In genomic region chr1:228791782-228792181, GRCh38 we compare ENCODE assay signal across 31 cellular contexts.
"Had no signal": no experiment of that assay in that cellular context is flagged by ENCODE, and none has a peak within 500 bp of the region (broad histone marks: within the 10 kb centered on the region; RNA-seq: fewer than 3 reads in every experiment).

No MANE protein-coding gene starts in this region.

- H3K4me1 Mint-ChIP-seq: activated B cell treated with CpG ODN at 0.5 μM for 24 hours had no signal

- H3K4me1 ChIP-seq: foreskin keratinocyte, gastroesophageal sphincter had no signal

- H3K27me3 Mint-ChIP-seq: activated B cell treated with CpG ODN at 0.5 μM for 24 hours; activated CD8-positive, alpha-beta T cell treated with anti-CD3 and anti-CD28 coated beads for 36 hours; activated naive CD4-positive, alpha-beta T cell treated with anti-CD3 and anti-CD28 coated beads, Interleukin-2, amount 50 U/mL, for 24 hours; activated T-helper 17 cell treated with anti-CD3 and anti-CD28 coated beads, Interleukin-2, amount 50 U/mL, for 72 hours; central memory CD8-positive, alpha-beta T cell; dendritic cell treated with granulocyte-macrophage colony-stimulating factor and Interleukin-4, amounts not matched to agents 40 ng/mL and 50 ng/mL, for 4 days; effector memory CD8-positive, alpha-beta T cell; T-helper 17 cell had no signal

- H3K9me3 Mint-ChIP-seq: activated B cell treated with CpG ODN at 0.5 μM for 24 hours; activated CD8-positive, alpha-beta T cell treated with anti-CD3 and anti-CD28 coated beads for 36 hours; activated naive CD4-positive, alpha-beta T cell treated with anti-CD3 and anti-CD28 coated beads for 36 hours; activated naive CD4-positive, alpha-beta T cell treated with anti-CD3 and anti-CD28 coated beads, Interleukin-2, amount 50 U/mL, for 24 hours; activated T-cell treated with anti-CD3 and anti-CD28 coated beads, Interleukin-2, amount 50 U/mL, for 4 hours; central memory CD8-positive, alpha-beta T cell; effector memory CD8-positive, alpha-beta T cell; T-helper 2 cell treated with Interferon-gamma antibody and Interleukin-4, amounts not matched to agents 5 μg/mL and 100 μg/mL, for 36 hours had no signal

- H3K4me3 ChIP-seq: coronary artery, esophagus muscularis mucosa, gastroesophageal sphincter, heart right ventricle had no signal

- H3K36me3 ChIP-seq: brain microvascular endothelial cell, esophagus muscularis mucosa, gastroesophageal sphincter, heart right ventricle, WERI-Rb-1 had no signal

- H3K27me3 ChIP-seq: brain microvascular endothelial cell, esophagus muscularis mucosa, gastroesophageal sphincter had no signal

- ATAC-seq: activated CD4-positive, CD25-positive, alpha-beta regulatory T cell treated with anti-CD3 and anti-CD28 coated beads, Interleukin-2, amount 50 U/mL, for 24 hours; activated CD8-positive, alpha-beta T cell treated with anti-CD3 and anti-CD28 coated beads for 36 hours; activated T-cell treated with anti-CD3 and anti-CD28 coated beads, Interleukin-2, amount 50 U/mL, for 4 hours; activated T-helper 17 cell treated with anti-CD3 and anti-CD28 coated beads, Interleukin-2, amount 50 U/mL, for 72 hours; effector memory CD8-positive, alpha-beta T cell; foreskin keratinocyte; gastroesophageal sphincter; heart right ventricle; T-helper 17 cell had no signal

- H3K9me3 ChIP-seq: esophagus muscularis mucosa, gastroesophageal sphincter had no signal

- H3K27ac Mint-ChIP-seq: activated B cell treated with CpG ODN at 0.5 μM for 24 hours; activated CD8-positive, alpha-beta T cell treated with anti-CD3 and anti-CD28 coated beads for 36 hours; activated naive CD4-positive, alpha-beta T cell treated with anti-CD3 and anti-CD28 coated beads for 36 hours; activated naive CD4-positive, alpha-beta T cell treated with anti-CD3 and anti-CD28 coated beads, Interleukin-2, amount 50 U/mL, for 24 hours; activated T-helper 17 cell treated with anti-CD3 and anti-CD28 coated beads, Interleukin-2, amount 50 U/mL, for 72 hours; dendritic cell treated with granulocyte-macrophage colony-stimulating factor and Interleukin-4, amounts not matched to agents 40 ng/mL and 50 ng/mL, for 4 days; T-helper 2 cell treated with Interferon-gamma antibody and Interleukin-4, amounts not matched to agents 5 μg/mL and 100 μg/mL, for 36 hours had no signal

- H3K4me3 Mint-ChIP-seq: activated B cell treated with CpG ODN at 0.5 μM for 24 hours; activated CD8-positive, alpha-beta T cell treated with anti-CD3 and anti-CD28 coated beads for 36 hours; activated naive CD4-positive, alpha-beta T cell treated with anti-CD3 and anti-CD28 coated beads for 36 hours; activated naive CD4-positive, alpha-beta T cell treated with anti-CD3 and anti-CD28 coated beads, Interleukin-2, amount 50 U/mL, for 24 hours; activated T-cell treated with anti-CD3 and anti-CD28 coated beads, Interleukin-2, amount 50 U/mL, for 4 hours; activated T-helper 17 cell treated with anti-CD3 and anti-CD28 coated beads, Interleukin-2, amount 50 U/mL, for 72 hours; dendritic cell treated with granulocyte-macrophage colony-stimulating factor and Interleukin-4, amounts not matched to agents 40 ng/mL and 50 ng/mL, for 4 days; T-helper 17 cell; T-helper 2 cell treated with Interferon-gamma antibody and Interleukin-4, amounts not matched to agents 5 μg/mL and 100 μg/mL, for 36 hours had no signal

- H3K27ac ChIP-seq: brain microvascular endothelial cell, coronary artery, esophagus muscularis mucosa, foreskin keratinocyte, gastroesophageal sphincter, heart right ventricle, WERI-Rb-1 had no signal

- DNase-seq: activated B cell treated with CpG ODN at 0.5 μM for 24 hours; activated CD4-positive, alpha-beta T cell treated with anti-CD3 and anti-CD28 coated beads for 48 hours; activated CD4-positive, alpha-beta T cell treated with anti-CD3 and anti-CD28 coated beads, Interleukin-2, amount 50 U/mL, for 1 hour; activated CD4-positive, alpha-beta T cell treated with anti-CD3 and anti-CD28 coated beads, Interleukin-2, amount 50 U/mL, for 48 hours; activated CD8-positive, alpha-beta memory T cell treated with anti-CD3 and anti-CD28 coated beads for 24 hours; activated CD8-positive, alpha-beta T cell treated with anti-CD3 and anti-CD28 coated beads for 36 hours; activated effector memory CD4-positive, alpha-beta T cell treated with anti-CD3 and anti-CD28 coated beads, Interleukin-2, amount 50 U/mL, for 16 hours; activated naive CD4-positive, alpha-beta T cell treated with anti-CD3 and anti-CD28 coated beads for 36 hours; activated T-cell treated with anti-CD3 and anti-CD28 coated beads, Interleukin-2, amount 50 U/mL, for 4 hours; brain microvascular endothelial cell; effector CD4-positive, alpha-beta T cell; effector memory CD8-positive, alpha-beta T cell; erythroblast; foreskin keratinocyte; heart right ventricle; hippocampal formation; T-helper 1 cell; T-helper 17 cell; T1000; WERI-Rb-1 had no signal

- H3K36me3 Mint-ChIP-seq: activated naive CD4-positive, alpha-beta T cell treated with anti-CD3 and anti-CD28 coated beads, Interleukin-2, amount 50 U/mL, for 24 hours had no signal

- FAIRE-seq: astrocyte, bronchial epithelial cell had no signal
